In the genomic region with DNA sequence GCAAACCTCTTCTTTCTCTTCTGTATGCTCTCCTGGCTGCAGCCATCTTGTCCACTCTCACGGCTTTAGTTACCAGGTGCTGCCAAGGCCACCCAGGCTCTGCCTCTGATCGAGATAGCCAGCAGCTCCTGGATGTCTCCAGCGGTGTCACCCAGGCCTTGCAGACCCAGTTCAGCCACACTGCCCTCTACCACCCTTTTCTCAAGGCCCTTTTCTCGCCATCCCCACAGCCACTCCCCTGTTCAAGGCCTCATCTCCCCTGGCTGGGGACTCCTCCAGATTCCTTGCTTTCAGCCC, we compare ENCODE assay signal across 19 cellular contexts. TPM values are rescaled to one million over a fixed set of nuclear protein-coding genes. Genes with fewer than 3 reads are reported as not detected.
A peak's percentile ranks its signal among the peaks of the same experiment; 100 is the strongest.
DNase-seq lines count a peak whose midpoint lies in the region; ATAC-seq and TF ChIP-seq lines count a peak whose summit lies in the region.
"Had no signal": no experiment of that assay in that cellular context is flagged by ENCODE, and none has a peak within 500 bp of the region (broad histone marks: within the 10 kb centered on the region; RNA-seq: fewer than 3 reads in every experiment).

No MANE protein-coding gene starts in this region.

- intact Hi-C loops in CD14-positive monocyte (cut with micrococcal nuclease), result no loop called here

- H3K4me1 Mint-ChIP-seq in CD14-positive monocyte (peaks cover 19% of the 10 kb centered on the region), GM23338 (peaks cover 8% of the 10 kb centered on the region; the same call in 2 of the 3 replicates), HFFc6 (ENCODE audit: low read depth) (no peaks in the 10 kb centered on the region)
- peaks cover 7% of the 10 kb centered on the region for H3K4me1 Mint-ChIP-seq in central memory CD8-positive, alpha-beta T cell

- H3K4me3 Mint-ChIP-seq in CD14-positive monocyte, result no peak overlapping the region
- no peak overlapping the region for H3K4me3 Mint-ChIP-seq in GM23338
- H3K4me3 Mint-ChIP-seq in central memory CD8-positive, alpha-beta T cell, result no peak overlapping the region
- H3K4me3 Mint-ChIP-seq in HFFc6, result no peak overlapping the region

- H3K4me1 ChIP-seq in GM23338 (ENCODE audit: insufficient read depth) (no peaks in the 10 kb centered on the region), neuronal stem cell (ENCODE audit: control insufficient read depth in 2 of 2, insufficient read depth in 1 of 2, low read depth in 1 of 2, low read length in 2 of 2) (peaks cover 0 to 3% of the 10 kb centered on the region in 2 donors)
- H3K4me1 ChIP-seq: Peyer's patch had no signal

- no peaks in the 10 kb centered on the region for H3F3A ChIP-seq in GM23338 (replicated peaks; ENCODE audit: low read depth)

- TF ChIP-seq CTCF in CD14-positive monocyte (IDR thresholded peaks at IDR 0.05) (no peak), GM23338 (conservative IDR thresholded peaks at IDR 0.05; ENCODE audit: low read depth in 2 of 2) (no peak), HFFc6 (IDR thresholded peaks at IDR 0.05) (no peak)

- no peaks in the 10 kb centered on the region for H3K9me2 ChIP-seq in GM23338 (ENCODE audit: insufficient read depth)

- H3K27ac ChIP-seq in GM23338 (ENCODE audit: low read depth) (no peak overlapping the region), neuronal stem cell (replicated peaks; ENCODE audit: low read length) (no peak overlapping the region)
- H3K27ac ChIP-seq: C4-2B, Peyer's patch had no signal

- no peak overlapping the region for H4K8ac ChIP-seq in neuronal stem cell (ENCODE audit: low read depth, low read length)

- no peaks in the 10 kb centered on the region for H3K27me3 ChIP-seq in GM23338 (ENCODE audit: insufficient read depth)
- peaks cover 0 to 11% (median 0%) of the 10 kb centered on the region in 3 experiments for H3K27me3 ChIP-seq in neuronal stem cell (ENCODE audit: control insufficient read depth in 3 of 3, insufficient read depth in 3 of 3, low read depth in 1 of 3, low read length in 3 of 3)
- H3K27me3 ChIP-seq: MG63, Peyer's patch had no signal

- H3K4me2 ChIP-seq in GM23338 (no peak overlapping the region), neuronal stem cell (ENCODE audit: insufficient read depth, low read length, poor library complexity, severe bottlenecking) (no peak overlapping the region)

- peak overlapping the region; percentile 54 for H3K18ac ChIP-seq in neuronal stem cell (ENCODE audit: low read length)

- H3K79me1 ChIP-seq in neuronal stem cell (ENCODE audit: low read depth, low read length), result no peaks in the 10 kb centered on the region

- no peak; the same call in 2 of the 3 replicates for ATAC-seq in GM23338
- no peak for ATAC-seq in central memory CD8-positive, alpha-beta T cell (replicated peaks; ENCODE audit: extremely low read depth, poor library complexity, severe bottlenecking)
- ATAC-seq in HG02973 (IDR thresholded peaks at IDR 0.05; ENCODE audit: unreplicated experiment), result no peak
- no peak for ATAC-seq in GM19397 (IDR thresholded peaks at IDR 0.05; ENCODE audit: unreplicated experiment)
- ATAC-seq in GM21786 (IDR thresholded peaks at IDR 0.05; ENCODE audit: unreplicated experiment), result no peak
- ATAC-seq: GM12878 had no signal

- no peak overlapping the region for H3K4me3 ChIP-seq in GM23338
- no peak overlapping the region for H3K4me3 ChIP-seq in neuronal stem cell (ENCODE audit: low read length in 2 of 2)
- H3K4me3 ChIP-seq: GM12878, MG63, Peyer's patch had no signal

- H3K9me3 Mint-ChIP-seq in CD14-positive monocyte, result no peaks in the 10 kb centered on the region
- no peaks in the 10 kb centered on the region for H3K9me3 Mint-ChIP-seq in GM23338
- H3K9me3 Mint-ChIP-seq in central memory CD8-positive, alpha-beta T cell, result no peaks in the 10 kb centered on the region
- H3K9me3 Mint-ChIP-seq in HFFc6, result no peaks in the 10 kb centered on the region

- H2BK12ac ChIP-seq in neuronal stem cell (ENCODE audit: low read length), result no peak overlapping the region

- no peak overlapping the region for H2AFZ ChIP-seq in GM23338
- H2AFZ ChIP-seq in neuronal stem cell (ENCODE audit: low read length), result no peak overlapping the region

- WGBS in neuronal stem cell (ENCODE audit: extremely low coverage in 2 of 2, insufficient read length in 2 of 2, insufficient replicate concordance in 1 of 2), 2 donors, result no CpG with 5 or more reads among the region's 4 CpGs

- no peak overlapping the region for H3K4ac ChIP-seq in neuronal stem cell (ENCODE audit: low read length)

- no peak overlapping the region for H4K91ac ChIP-seq in neuronal stem cell (ENCODE audit: low read depth, low read length, poor library complexity)

- H3K36me3 Mint-ChIP-seq in CD14-positive monocyte, result peaks cover under 1 to 6% of the 10 kb centered on the region in 2 donors
- no peaks in the 10 kb centered on the region for H3K36me3 Mint-ChIP-seq in GM23338 (ENCODE audit: low read depth)
- no peaks in the 10 kb centered on the region for H3K36me3 Mint-ChIP-seq in central memory CD8-positive, alpha-beta T cell (ENCODE audit: insufficient read depth)
- no peaks in the 10 kb centered on the region for H3K36me3 Mint-ChIP-seq in HFFc6 (ENCODE audit: low read depth)

- peaks cover 0 to 3% (median 1%) of the 10 kb centered on the region in 3 donors for H3K27me3 Mint-ChIP-seq in CD14-positive monocyte (ENCODE audit: low read depth in 3 of 3)
- peaks cover 10% of the 10 kb centered on the region for H3K27me3 Mint-ChIP-seq in GM23338 (ENCODE audit: insufficient read depth, low read depth, poor library complexity)
- no peaks in the 10 kb centered on the region for H3K27me3 Mint-ChIP-seq in central memory CD8-positive, alpha-beta T cell
- peaks cover 7% of the 10 kb centered on the region for H3K27me3 Mint-ChIP-seq in HFFc6 (ENCODE audit: insufficient read depth)

- H2BK15ac ChIP-seq in neuronal stem cell (ENCODE audit: low read length), result no peak overlapping the region

- no peaks in the 10 kb centered on the region for H3K36me3 ChIP-seq in GM23338 (ENCODE audit: insufficient read depth)
- no peaks in the 10 kb centered on the region for H3K36me3 ChIP-seq in neuronal stem cell (replicated peaks in 1 of 2; ENCODE audit: control insufficient read depth in 2 of 2, insufficient read depth in 2 of 2, low read length in 2 of 2)
- H3K36me3 ChIP-seq: MG63, Peyer's patch had no signal

- H3K14ac ChIP-seq in neuronal stem cell (ENCODE audit: low read length), result no peak overlapping the region

- H3K79me2 ChIP-seq in GM23338 (replicated peaks; ENCODE audit: insufficient read depth), result no peaks in the 10 kb centered on the region

- H2BK120ac ChIP-seq in neuronal stem cell (ENCODE audit: low read depth, low read length), result no peak overlapping the region

- no peak overlapping the region for H3K23ac ChIP-seq in neuronal stem cell (ENCODE audit: low read depth, low read length, poor library complexity)

- H3K9me3 ChIP-seq in neuronal stem cell (replicated peaks in 1 of 2; ENCODE audit: control insufficient read depth in 2 of 2, insufficient read depth in 1 of 2, low read depth in 1 of 2, low read length in 2 of 2), result no peaks in the 10 kb centered on the region
- H3K9me3 ChIP-seq: MG63, Peyer's patch had no signal

- H4K20me1 ChIP-seq in GM23338 (replicated peaks; ENCODE audit: insufficient read depth), result no peaks in the 10 kb centered on the region

- peak overlapping the region; percentile 71 for H2AK5ac ChIP-seq in neuronal stem cell (ENCODE audit: low read depth, low read length)

- H2BK5ac ChIP-seq in neuronal stem cell (ENCODE audit: low read length), result no peak overlapping the region

- H3K27ac Mint-ChIP-seq in CD14-positive monocyte (peak overlapping the region in 4 of 7 donors; percentile 58 to 87 (median 74)), GM23338 (peak overlapping the region; percentile 12), HFFc6 (no peak overlapping the region)
- peak overlapping the region; percentile 14 for H3K27ac Mint-ChIP-seq in central memory CD8-positive, alpha-beta T cell (ENCODE audit: low read depth)

- no peak for DNase-seq in CD14-positive monocyte (ENCODE audit: low spot score)
- no peak for DNase-seq in GM23338 (ENCODE audit: low spot score)
- no peak for DNase-seq in central memory CD8-positive, alpha-beta T cell (ENCODE audit: low spot score in 2 of 2)
- DNase-seq in neuronal stem cell (ENCODE audit: low spot score), result no peak
- no peak for DNase-seq in HFFc6
- DNase-seq: COR-L47, DND-41, MG63, NCI-H1417, NCI-H1694 treated with DMSO at 0.1 percent for 48 hours, NCI-H2081 treated with DMSO at 0.1 percent for 48 hours, NCI-H2171 treated with DMSO at 0.1 percent for 48 hours, NCI-H526, Peyer's patch had no signal

- no peak overlapping the region for H3K9ac ChIP-seq in neuronal stem cell (ENCODE audit: low read depth, low read length, poor library complexity)

TF ChIP-seq in GM23338, 12 proteins besides CTCF, POLR2A, EP300 and RAD21:
- TF ChIP-seq POLR2AphosphoS5 (IDR thresholded peaks at IDR 0.05; ENCODE audit: low read depth) (no peak), EZH2phosphoT487 (IDR thresholded peaks at IDR 0.05; ENCODE audit: unreplicated experiment) (no peak), JUNB (IDR thresholded peaks at IDR 0.05; ENCODE audit: unreplicated experiment) (no peak), CREB1 (CRISPR knock-in tag; IDR thresholded peaks at IDR 0.05; ENCODE audit: low read depth) (no peak), STAT1 (IDR thresholded peaks at IDR 0.05; ENCODE audit: unreplicated experiment) (no peak)
- TF ChIP-seq, protein P1, sequence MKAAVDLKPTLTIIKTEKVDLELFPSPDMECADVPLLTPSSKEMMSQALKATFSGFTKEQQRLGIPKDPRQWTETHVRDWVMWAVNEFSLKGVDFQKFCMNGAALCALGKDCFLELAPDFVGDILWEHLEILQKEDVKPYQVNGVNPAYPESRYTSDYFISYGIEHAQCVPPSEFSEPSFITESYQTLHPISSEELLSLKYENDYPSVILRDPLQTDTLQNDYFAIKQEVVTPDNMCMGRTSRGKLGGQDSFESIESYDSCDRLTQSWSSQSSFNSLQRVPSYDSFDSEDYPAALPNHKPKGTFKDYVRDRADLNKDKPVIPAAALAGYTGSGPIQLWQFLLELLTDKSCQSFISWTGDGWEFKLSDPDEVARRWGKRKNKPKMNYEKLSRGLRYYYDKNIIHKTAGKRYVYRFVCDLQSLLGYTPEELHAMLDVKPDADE (IDR thresholded peaks at IDR 0.05), result no peak
TF ChIP-seq in GM23338: peak in this region for 0.

RNA-seq across cellular contexts. Expression of a gene that starts 43.5 kb away (rescaled TPM):
- polyA plus RNA-seq in CD14-positive monocyte (1 to 10 TPM; 4.9 to 7.6 TPM), GM23338 (2016; fragmentation: Nextera tagmentation; extraction: Ambion mirVana) (1.6 and 1.7 TPM in 2 replicates)
- 3.3 and 4.9 TPM in 2 replicates for total RNA-seq in GM23338 (2014; rRNA removed; shearing (Covaris generic))
- 10.9 TPM for polyA plus RNA-seq in neuronal stem cell (2013, experiment 1 of 2)
- polyA plus RNA-seq in neuronal stem cell (2013, experiment 2 of 2), result 11.1 TPM
- total RNA-seq in HFFc6 (2021; fragmentation: NEBNext Ultra II Directional; extraction: Animal tissue kit (Norgen Biotek cat#: 25700)), result 1 to 10 TPM; 2.5 to 5.7 (median 4.2) TPM

RNA-seq across cellular contexts. Expression of a gene that starts 49.3 kb away (rescaled TPM):
- polyA plus RNA-seq in CD14-positive monocyte, result under 1 TPM in 1 of 2 donors, not detected in 1; 0.33 TPM
- 0.28 and 1.1 TPM in 2 replicates for total RNA-seq in GM23338 (2014; rRNA removed; shearing (Covaris generic))
- 0.10 TPM in 1 of 2 replicates, not detected in the other for polyA plus RNA-seq in GM23338 (2016; fragmentation: Nextera tagmentation; extraction: Ambion mirVana)
- 1.2 TPM for polyA plus RNA-seq in neuronal stem cell (2013, experiment 1 of 2)
- 1.5 TPM for polyA plus RNA-seq in neuronal stem cell (2013, experiment 2 of 2)
- not detected for total RNA-seq in HFFc6 (2021; fragmentation: NEBNext Ultra II Directional; extraction: Animal tissue kit (Norgen Biotek cat#: 25700))
